ENCODE assay signal across 19 cellular contexts in genomic region chr11:27166130-27166529, GRCh38.
A peak's percentile ranks its signal among the peaks of the same experiment; 100 is the strongest.
DNase-seq lines count a peak whose midpoint lies in the region; ATAC-seq, FAIRE-seq and TF ChIP-seq lines count a peak whose summit lies in the region.
"Had no signal": no experiment of that assay in that cellular context is flagged by ENCODE, and none has a peak within 500 bp of the region (broad histone marks: within the 10 kb centered on the region; RNA-seq: fewer than 3 reads in every experiment).

No MANE protein-coding gene starts in this region.

- no peak overlapping the region for H2BK12ac ChIP-seq in H1 (ENCODE audit: low read depth, low read length)

- H3K27me3 ChIP-seq in H1 (replicated peaks in 1 of 4; ENCODE audit: control insufficient read depth in 3 of 4, extremely low read depth in 1 of 4, insufficient read depth in 3 of 4, low read length in 3 of 4), result no peaks in the 10 kb centered on the region

- H4K8ac ChIP-seq in H1 (ENCODE audit: extremely low read depth, insufficient read depth, low read length), result no peak overlapping the region

- no peak overlapping the region for H3K4me3 ChIP-seq in H1 (ENCODE audit: extremely low read depth in 1 of 4, insufficient read depth in 2 of 4, low read depth in 3 of 4, low read length in 4 of 4)

- no peak overlapping the region for H3K27ac Mint-ChIP-seq in natural killer cell
- H3K27ac Mint-ChIP-seq: B cell, CD14-positive monocyte, T-helper 17 cell had no signal

- H3K79me2 ChIP-seq in H1 (ENCODE audit: control insufficient read depth in 1 of 2, insufficient read depth in 2 of 2, low read length in 2 of 2), result no peaks in the 10 kb centered on the region

- no peaks in the 10 kb centered on the region for H3K23me2 ChIP-seq in H1 (ENCODE audit: low read depth, low read length)

- H4K20me1 ChIP-seq in H1 (replicated peaks in 1 of 2; ENCODE audit: control insufficient read depth in 1 of 2, insufficient read depth in 2 of 2, low read length in 2 of 2), result no peaks in the 10 kb centered on the region

- DNase-seq in DMS 273 (lab: John Stamatoyannopoulos, UW; ENCODE audit: unreplicated experiment) (peak; percentile 11), DMS 273 treated with DMSO at 0.1 percent for 48 hours (lab: John Stamatoyannopoulos, UW) (no peak), EH (ENCODE audit: low read depth) (peak; percentile 15), NCI-H69 (lab: John Stamatoyannopoulos, UW) (peak; percentile 22), H1 (ENCODE audit: low read depth in 1 of 2, low spot score in 2 of 2) (no peak), nucleus accumbens (lab: John Stamatoyannopoulos, UW) (no peak), natural killer cell (no peak)
- DNase-seq: Karpas-422; MV-4-11; NCI-H1105 treated with DMSO at 0.1 percent for 48 hours; NCI-H2029 treated with DMSO at 0.1 percent for 48 hours; NCI-H2171 treated with DMSO at 0.1 percent for 48 hours; NK-92 treated with Interleukin-12 subunit alpha and Interleukin-12 subunit beta, amount 100 ng/mL, for 24 hours; SIG-M5; T-helper 17 cell had no signal

- no peak overlapping the region for H3K4ac ChIP-seq in H1 (replicated peaks; ENCODE audit: insufficient read length, low read depth, low read length)

- H3K27ac ChIP-seq in H1 (ENCODE audit: low read depth, low read length), result no peak overlapping the region
- H3K27ac ChIP-seq: 22Rv1 had no signal

- TF ChIP-seq RAD21 in H1 (IDR thresholded peaks at IDR 0.05 in 1 of 2, conservative IDR thresholded peaks at IDR 0.05 in 1 of 2; ENCODE audit: low read depth in 2 of 2, low read length in 2 of 2), result peak in 1 of 2 experiments; percentile 17; a peak in 2 of 4 replicates

- no peak for TF ChIP-seq POLR2A in H1 (IDR thresholded peaks at IDR 0.05; ENCODE audit: control extremely low read depth in 1 of 2, low read depth in 2 of 2, low read length in 2 of 2)

- H3K4me1 Mint-ChIP-seq in natural killer cell, result no peaks in the 10 kb centered on the region
- H3K4me1 Mint-ChIP-seq: B cell, CD14-positive monocyte, T-helper 17 cell had no signal

- H2AFZ ChIP-seq in H1 (ENCODE audit: low read length), result no peak overlapping the region

- no peak overlapping the region for H4K91ac ChIP-seq in H1 (replicated peaks; ENCODE audit: insufficient read length, low read length)

- H3K4me3 Mint-ChIP-seq in natural killer cell, result no peak overlapping the region
- H3K4me3 Mint-ChIP-seq: B cell, CD14-positive monocyte, T-helper 17 cell had no signal

- H3K23ac ChIP-seq in H1 (ENCODE audit: insufficient read length), result no peak overlapping the region

- H2BK5ac ChIP-seq in H1 (ENCODE audit: low read depth, low read length), result no peak overlapping the region

- H3K56ac ChIP-seq in H1 (replicated peaks; ENCODE audit: insufficient read length, low read depth, low read length), result no peak overlapping the region

- H2BK120ac ChIP-seq in H1 (replicated peaks; ENCODE audit: low read depth, low read length), result no peak overlapping the region

- ATAC-seq in GM18517 (IDR thresholded peaks at IDR 0.05; ENCODE audit: unreplicated experiment) (no peak), natural killer cell (no peak)
- ATAC-seq: T-helper 17 cell had no signal

- H3K9me3 Mint-ChIP-seq in natural killer cell, result no peaks in the 10 kb centered on the region
- H3K9me3 Mint-ChIP-seq: CD14-positive monocyte had no signal

- no peak overlapping the region for H2BK15ac ChIP-seq in H1 (ENCODE audit: low read length)

- no peaks in the 10 kb centered on the region for H3K79me1 ChIP-seq in H1 (ENCODE audit: low read depth, low read length)

- POLR2A ChIA-PET in H1 (lab: Charles Lee; ENCODE audit: partially characterized antibody), result interaction anchor here (1.7 kb wide), 1 partner anchor 11 kb away, joined by 3 read pairs; no protein-coding TSS in a partner anchor

- H3K9ac ChIP-seq in H1 (replicated peaks in 1 of 4; ENCODE audit: extremely low read depth in 1 of 4, low read depth in 3 of 4, low read length in 3 of 4), result no peak overlapping the region

- 54% methylated on average over 2 of the region's 2 CpGs; no CpG with 5 or more reads in 1 of the 2 experiments for WGBS in H1 (ENCODE audit: extremely low coverage in 1 of 2, insufficient coverage in 1 of 2, insufficient read length in 1 of 2, insufficient replicate concordance in 2 of 2, low coverage in 1 of 2, low lambda C conversion rate in 2 of 2, missing lambda C conversion rate in 1 of 2), 2 experiments

- H3K36me3 Mint-ChIP-seq in natural killer cell, result no peaks in the 10 kb centered on the region
- H3K36me3 Mint-ChIP-seq: CD14-positive monocyte had no signal

- no peaks in the 10 kb centered on the region for H3K9me3 ChIP-seq in H1 (ENCODE audit: insufficient read depth in 2 of 2, low read depth in 1 of 2, low read length in 1 of 2)

- TF ChIP-seq CTCF in H1 (IDR thresholded peaks at IDR 0.05; ENCODE audit: control extremely low read depth in 1 of 3, insufficient read depth in 1 of 3, low read depth in 1 of 3, low read length in 3 of 3) (peak in 2 of 3 experiments; percentile 2 to 31; a peak in 1 of 4 replicates), natural killer cell (IDR thresholded peaks at IDR 0.05) (no peak)

- H2BK20ac ChIP-seq in H1 (ENCODE audit: low read length), result no peak overlapping the region

- no peak overlapping the region for H2AK5ac ChIP-seq in H1 (ENCODE audit: low read depth, low read length)

- CTCF ChIA-PET in H1 (lab: Charles Lee; ENCODE audit: partially characterized antibody), result interaction anchor here (1.5 kb wide), 1 partner anchor 17 kb away, joined by 3 read pairs; no protein-coding TSS in a partner anchor

- H3K18ac ChIP-seq in H1 (ENCODE audit: extremely low read depth, low read length), result no peak overlapping the region

- FAIRE-seq in H1 (lab: Jason Lieb, UNC), result peak; percentile 45

- H3K4me2 ChIP-seq in H1 (ENCODE audit: insufficient read depth in 1 of 2, low read depth in 2 of 2, low read length in 2 of 2), result no peak overlapping the region

- no peak overlapping the region for H3K14ac ChIP-seq in H1 (ENCODE audit: insufficient read length)

- H3K27me3 Mint-ChIP-seq in natural killer cell (ENCODE audit: low read depth in 2 of 2), result no peaks in the 10 kb centered on the region

- H3K36me3 ChIP-seq in H1 (ENCODE audit: control insufficient read depth in 2 of 4, insufficient read depth in 4 of 4, low read length in 3 of 4), result no peaks in the 10 kb centered on the region

- no peaks in the 10 kb centered on the region for H3K4me1 ChIP-seq in H1 (replicated peaks in 1 of 4; ENCODE audit: control insufficient read depth in 3 of 4, insufficient read depth in 4 of 4, low read length in 3 of 4)

- intact Hi-C loops in natural killer cell (cut with micrococcal nuclease), result no loop called here

- H4K5ac ChIP-seq in H1 (ENCODE audit: insufficient read length, low read depth, low read length), result no peak overlapping the region

- no peak for TF ChIP-seq EP300 in H1 (IDR thresholded peaks at IDR 0.05; ENCODE audit: borderline replicate concordance in 1 of 2, low read depth in 2 of 2, low read length in 2 of 2)

TF ChIP-seq in H1, 55 proteins besides CTCF, POLR2A, EP300 and RAD21:
- TF ChIP-seq EZH2 (IDR thresholded peaks at IDR 0.05; ENCODE audit: low read depth, low read length, severe bottlenecking) (no peak), KDM4A (IDR thresholded peaks at IDR 0.05; ENCODE audit: low read depth, low read length, severe bottlenecking) (no peak), SUZ12 (IDR thresholded peaks at IDR 0.05; ENCODE audit: low read length) (no peak), EGR1 (IDR thresholded peaks at IDR 0.05; ENCODE audit: borderline replicate concordance, low read depth, low read length) (no peak), SRF (IDR thresholded peaks at IDR 0.05; ENCODE audit: low read depth, low read length) (no peak), USF2 (IDR thresholded peaks at IDR 0.05; ENCODE audit: low read length) (no peak), CREB1 (IDR thresholded peaks at IDR 0.05) (no peak), ATF2 (IDR thresholded peaks at IDR 0.05; ENCODE audit: low read length) (no peak), CEBPB (IDR thresholded peaks at IDR 0.05; ENCODE audit: low read depth, low read length) (no peak)

Comparison
In these comparisons a context has a peak if more than half of its experiments do, and no peak if none do; other contexts are left out.
1. DNase-seq: peak in DMS 273 (single experiment), EH (single experiment) and NCI-H69 (single experiment); none in DMS 273 treated with DMSO at 0.1 percent for 48 hours (single experiment), H1 (0 of 2), nucleus accumbens (0 of 56) and natural killer cell (single experiment).